11 cellular contexts compared by ENCODE assay signal in genomic region chr16:82344157-82344556, GRCh38.
A peak's percentile ranks its signal among the peaks of the same experiment; 100 is the strongest.
DNase-seq lines count a peak whose midpoint lies in the region; ATAC-seq and TF ChIP-seq lines count a peak whose summit lies in the region.
"Had no signal": no experiment of that assay in that cellular context is flagged by ENCODE, and none has a peak within 500 bp of the region (broad histone marks: within the 10 kb centered on the region; RNA-seq: fewer than 3 reads in every experiment).

No MANE protein-coding gene starts in this region.

- WGBS in heart left ventricle, 4 donors = 37 to 45% (median 42%) methylated on average over 4 of the region's 4 CpGs
- 45 to 51% (median 48%) methylated on average over 4 of the region's 4 CpGs for WGBS in psoas muscle, 3 donors

- POLR2A ChIA-PET in PC-3 (lab: Charles Lee; ENCODE audit: unreplicated experiment) = no interaction called here

- peaks cover 20% of the 10 kb centered on the region for H3K4me1 Mint-ChIP-seq in GM23338
- H3K4me1 Mint-ChIP-seq: activated B cell treated with CpG ODN at 0.5 μM for 24 hours; stimulated activated naive CD8-positive, alpha-beta T cell treated with anti-CD3 and anti-CD28 coated beads, Interleukin-15, amount 100 ng/mL, for 72 hours had no signal

- no peaks in the 10 kb centered on the region for H3K9me3 ChIP-seq in PC-3 (ENCODE audit: low read length)
- H3K9me3 ChIP-seq in heart left ventricle = peaks cover 0 to 10% (median 0%) of the 10 kb centered on the region in 12 donors
- no peaks in the 10 kb centered on the region for H3K9me3 ChIP-seq in psoas muscle

- H3F3A ChIP-seq in GM23338 (replicated peaks; ENCODE audit: low read depth) (no peaks in the 10 kb centered on the region), PC-3 (ENCODE audit: low read length, unreplicated experiment) (no peaks in the 10 kb centered on the region)

- H3K9me3 Mint-ChIP-seq in GM23338 = peaks cover 4% of the 10 kb centered on the region; the same call in 1 of the 3 replicates
- H3K9me3 Mint-ChIP-seq: activated B cell treated with CpG ODN at 0.5 μM for 24 hours; stimulated activated naive CD8-positive, alpha-beta T cell treated with anti-CD3 and anti-CD28 coated beads, Interleukin-15, amount 100 ng/mL, for 72 hours had no signal

- H3K27me3 Mint-ChIP-seq in GM23338 (ENCODE audit: insufficient read depth, low read depth, poor library complexity) = no peaks in the 10 kb centered on the region

- H3K27ac ChIP-seq in GM23338 (ENCODE audit: low read depth) (no peak overlapping the region), PC-3 (ENCODE audit: low read length) (no peak overlapping the region), heart left ventricle (no peak overlapping the region), psoas muscle (no peak overlapping the region)

- ATAC-seq in GM23338 = peak; percentile 96
- peak; percentile 49; the same call in 1 of the 2 replicates for ATAC-seq in PC-3
- peak; percentile 71 to 85 (median 80) for ATAC-seq in heart left ventricle
- peak in 1 of 4 donors; percentile 61 for ATAC-seq in psoas muscle
- ATAC-seq in GM21526 (IDR thresholded peaks at IDR 0.05; ENCODE audit: low FRiP score, unreplicated experiment) = no peak
- ATAC-seq in HG02852 (IDR thresholded peaks at IDR 0.05; ENCODE audit: unreplicated experiment) = no peak
- ATAC-seq: stimulated activated naive CD8-positive, alpha-beta T cell treated with anti-CD3 and anti-CD28 coated beads, Interleukin-15, amount 100 ng/mL, for 72 hours had no signal

- no peaks in the 10 kb centered on the region for H3K27me3 ChIP-seq in GM23338 (ENCODE audit: insufficient read depth)
- H3K27me3 ChIP-seq in PC-3 (ENCODE audit: low read length) = no peaks in the 10 kb centered on the region
- peaks cover 0 to 5% (median 0%) of the 10 kb centered on the region in 9 donors for H3K27me3 ChIP-seq in heart left ventricle
- H3K27me3 ChIP-seq in psoas muscle (ENCODE audit: insufficient read depth in 3 of 3, low read length in 2 of 3) = no peaks in the 10 kb centered on the region

- H3K4me2 ChIP-seq in GM23338 (no peak overlapping the region), PC-3 (ENCODE audit: low read length) (no peak overlapping the region)

- CTCF ChIA-PET in PC-3 (lab: Charles Lee) = interaction anchor here (1.0 kb wide), 1 partner anchor 81 kb away, joined by 8 read pairs; no protein-coding TSS in a partner anchor

- no peaks in the 10 kb centered on the region for H3K36me3 Mint-ChIP-seq in GM23338 (ENCODE audit: low read depth)

- peaks cover 9% of the 10 kb centered on the region; the same call in 1 of the 2 replicates for H3K9me2 ChIP-seq in GM23338 (ENCODE audit: insufficient read depth)
- no peaks in the 10 kb centered on the region for H3K9me2 ChIP-seq in PC-3 (replicated peaks; ENCODE audit: low read length)

- H3K4me3 Mint-ChIP-seq in GM23338 = no peak overlapping the region
- H3K4me3 Mint-ChIP-seq: activated B cell treated with CpG ODN at 0.5 μM for 24 hours; stimulated activated naive CD8-positive, alpha-beta T cell treated with anti-CD3 and anti-CD28 coated beads, Interleukin-15, amount 100 ng/mL, for 72 hours had no signal

- TF ChIP-seq CTCF in GM23338 (conservative IDR thresholded peaks at IDR 0.05; ENCODE audit: low read depth in 2 of 2) (peak; percentile 63 to 79), PC-3 (conservative IDR thresholded peaks at IDR 0.05; ENCODE audit: low read depth, low read length) (peak; percentile 42), heart left ventricle (IDR thresholded peaks at IDR 0.05) (peak; percentile 19 to 63 (median 50)), psoas muscle (IDR thresholded peaks at IDR 0.05) (peak; percentile 47)

- no peaks in the 10 kb centered on the region for H3K36me3 ChIP-seq in GM23338 (ENCODE audit: insufficient read depth)
- H3K36me3 ChIP-seq in PC-3 (ENCODE audit: low read depth, low read length) = no peaks in the 10 kb centered on the region
- no peaks in the 10 kb centered on the region for H3K36me3 ChIP-seq in heart left ventricle
- H3K36me3 ChIP-seq in psoas muscle (ENCODE audit: insufficient read depth in 1 of 2, low read depth in 1 of 2) = no peaks in the 10 kb centered on the region

- H3K79me2 ChIP-seq in GM23338 (replicated peaks; ENCODE audit: insufficient read depth) (no peaks in the 10 kb centered on the region), PC-3 (ENCODE audit: low read length) (no peaks in the 10 kb centered on the region)

- H3K27ac Mint-ChIP-seq in GM23338 = no peak overlapping the region
- H3K27ac Mint-ChIP-seq: activated B cell treated with CpG ODN at 0.5 μM for 24 hours; stimulated activated naive CD8-positive, alpha-beta T cell treated with anti-CD3 and anti-CD28 coated beads, Interleukin-15, amount 100 ng/mL, for 72 hours had no signal

- intact Hi-C loops in PC-3 (cut with micrococcal nuclease) (loop anchor here (1.0 kb wide), 1 partner anchor 81 kb away; no protein-coding TSS in a partner anchor), heart left ventricle (cut with DNase I) (loop anchor here in 9 of 10 donors (1.0 to 5.0 kb wide), 4 partner anchors 79 to 82 kb away; no protein-coding TSS in a partner anchor), psoas muscle (cut with DNase I) (no loop called here)

- DNase-seq in GM23338 (ENCODE audit: low spot score) (peak; percentile 58), PC-3 (peak; percentile 10), heart left ventricle (no peak), psoas muscle (no peak), NCI-H2171 (lab: John Stamatoyannopoulos, UW) (no peak)
- DNase-seq in stimulated activated CD4-positive, alpha-beta T cell treated with anti-CD3 and anti-CD28 coated beads, Interleukin-1b, Interleukin-23, amount 100 ng/mL, for 48 hours = no peak
- DNase-seq: activated B cell treated with CpG ODN at 0.5 μM for 24 hours; NCI-H1048; stimulated activated naive CD8-positive, alpha-beta T cell treated with anti-CD3 and anti-CD28 coated beads, Interleukin-15, amount 100 ng/mL, for 72 hours had no signal

- no peak overlapping the region for H3K4me3 ChIP-seq in GM23338
- no peak overlapping the region for H3K4me3 ChIP-seq in PC-3 (ENCODE audit: low read length)
- H3K4me3 ChIP-seq in heart left ventricle = no peak overlapping the region
- no peak overlapping the region for H3K4me3 ChIP-seq in psoas muscle

- no peaks in the 10 kb centered on the region; the same call in 1 of the 2 replicates for H4K20me1 ChIP-seq in GM23338 (replicated peaks; ENCODE audit: insufficient read depth)
- H4K20me1 ChIP-seq in PC-3 (ENCODE audit: low read length) = no peaks in the 10 kb centered on the region

- H3K9ac ChIP-seq in PC-3 (ENCODE audit: low read length) = no peak overlapping the region

- peaks cover 8% of the 10 kb centered on the region; the same call in 1 of the 2 replicates for H3K4me1 ChIP-seq in GM23338 (ENCODE audit: insufficient read depth)
- no peaks in the 10 kb centered on the region for H3K4me1 ChIP-seq in PC-3 (ENCODE audit: insufficient read depth, low read length)
- H3K4me1 ChIP-seq in heart left ventricle = no peaks in the 10 kb centered on the region
- no peaks in the 10 kb centered on the region for H3K4me1 ChIP-seq in psoas muscle

- BruUV-seq in PC-3 (replicated peaks; lab: Mats Ljungman, UMichigan) = no TSS peak

- TF ChIP-seq POLR2A in heart left ventricle (IDR thresholded peaks at IDR 0.05) = no peak

- no peak overlapping the region for H2AFZ ChIP-seq in GM23338
- H2AFZ ChIP-seq in PC-3 (ENCODE audit: low read length) = no peak overlapping the region

TF ChIP-seq in GM23338, 12 proteins besides CTCF, POLR2A, EP300 and RAD21 (continues in another document):
- no peak for TF ChIP-seq EZH2phosphoT487 (IDR thresholded peaks at IDR 0.05; ENCODE audit: unreplicated experiment)
- TF ChIP-seq REST (IDR thresholded peaks at IDR 0.05; ENCODE audit: unreplicated experiment) = no peak
- TF ChIP-seq JUNB (IDR thresholded peaks at IDR 0.05; ENCODE audit: unreplicated experiment) = no peak
- no peak for TF ChIP-seq ZNF114 (CRISPR knock-in tag; IDR thresholded peaks at IDR 0.05)
- no peak for TF ChIP-seq POLR2AphosphoS5 (IDR thresholded peaks at IDR 0.05; ENCODE audit: low read depth)
- TF ChIP-seq ZNF331 (CRISPR knock-in tag; IDR thresholded peaks at IDR 0.05; ENCODE audit: low read depth) = no peak
- no peak for TF ChIP-seq CREB1 (CRISPR knock-in tag; IDR thresholded peaks at IDR 0.05; ENCODE audit: low read depth)

Comparison
In these comparisons a context has a peak if more than half of its experiments do, and no peak if none do; other contexts are left out.
1. ATAC-seq: peak in GM23338 (single experiment), PC-3 (single experiment) and heart left ventricle (4 of 4); none in GM21526 (single experiment) and HG02852 (single experiment).
2. DNase-seq: peak in GM23338 (single experiment) and PC-3 (single experiment); none in heart left ventricle (0 of 5), psoas muscle (0 of 2), stimulated activated CD4-positive, alpha-beta T cell treated with anti-CD3 and anti-CD28 coated beads, Interleukin-1b, Interleukin-23, amount 100 ng/mL, for 48 hours (single experiment) and NCI-H2171 (single experiment).
3. intact Hi-C loops: an anchor here in PC-3 (1.0 kb wide) and heart left ventricle (1.0 to 5.0 kb wide); none called in psoas muscle.
4. Peak in every context shown above with its lines, with median percentiles within 50 percentile points of each other: CTCF ChIP-seq.